In genomic region chr5:9066349-9066748, GRCh38 we compare ENCODE assay signal across 23 cellular contexts.
DNase-seq lines count a peak whose midpoint lies in the region; ATAC-seq, FAIRE-seq and TF ChIP-seq lines count a peak whose summit lies in the region.
"Had no signal": no experiment of that assay in that cellular context is flagged by ENCODE, and none has a peak within 500 bp of the region (broad histone marks: within the 10 kb centered on the region; RNA-seq: fewer than 3 reads in every experiment).

No MANE protein-coding gene starts in this region.

- H2BK5ac ChIP-seq in IMR-90 (ENCODE audit: low read depth, low read length, poor library complexity, severe bottlenecking) (no peak overlapping the region), mesenchymal stem cell (ENCODE audit: low read depth, low read length, poor library complexity, severe bottlenecking) (no peak overlapping the region)

- WGBS in IMR-90 (ENCODE audit: extremely low coverage in 2 of 2, insufficient read length in 1 of 2), 2 experiments, result 94% methylated on average over 7 of the region's 17 CpGs; no CpG with 5 or more reads in 1 of the 2 experiments
- 96% methylated on average over 13 of the region's 17 CpGs for WGBS in mesenchymal stem cell
- WGBS in heart left ventricle, 4 donors, result 86 to 92% (median 89%) methylated on average over 17 of the region's 17 CpGs
- WGBS in HepG2 (ENCODE audit: low lambda C conversion rate), result 33% methylated on average over 17 of the region's 17 CpGs

- H3K4me3 ChIP-seq in BLaER1, result no peak overlapping the region
- no peak overlapping the region for H3K4me3 ChIP-seq in IMR-90 (ENCODE audit: insufficient read depth, low read depth, low read length)
- H3K4me3 ChIP-seq in mesenchymal stem cell (ENCODE audit: insufficient read depth in 1 of 2, low read depth in 1 of 2, low read length in 2 of 2), result no peak overlapping the region
- H3K4me3 ChIP-seq in heart left ventricle, result no peak overlapping the region
- H3K4me3 ChIP-seq in HepG2 (replicated peaks in 1 of 3; ENCODE audit: insufficient read depth in 1 of 3, low read depth in 2 of 3, low read length in 3 of 3), result no peak overlapping the region
- H3K4me3 ChIP-seq: A549, GM12878 had no signal

- peak overlapping the region; percentile 30; the same call in 1 of the 2 replicates for H2BK20ac ChIP-seq in IMR-90 (ENCODE audit: low read depth, low read length)

- peaks cover 11% of the 10 kb centered on the region for H3K36me3 ChIP-seq in BLaER1
- H3K36me3 ChIP-seq in IMR-90 (ENCODE audit: control insufficient read depth, insufficient read depth, low read length), result peaks cover 16% of the 10 kb centered on the region
- H3K36me3 ChIP-seq in mesenchymal stem cell (ENCODE audit: control insufficient read depth in 1 of 2, insufficient read depth in 2 of 2, low read depth in 1 of 2, low read length in 2 of 2), result peaks cover 0 to 30% of the 10 kb centered on the region in 2 experiments
- H3K36me3 ChIP-seq in heart left ventricle, result peaks cover 0 to 40% (median 7%) of the 10 kb centered on the region in 9 donors
- no peaks in the 10 kb centered on the region for H3K36me3 ChIP-seq in HepG2 (replicated peaks in 1 of 2; ENCODE audit: control insufficient read depth in 1 of 2, insufficient read depth in 2 of 2, low read length in 2 of 2)

- H3K79me2 ChIP-seq in HepG2 (ENCODE audit: insufficient read depth, low read length), result no peaks in the 10 kb centered on the region

- no peak for TF ChIP-seq EP300 in HepG2 (IDR thresholded peaks at IDR 0.05; ENCODE audit: low read depth in 2 of 2, low read length in 2 of 2)
- TF ChIP-seq EP300 in HepG2 (CRISPR knock-in tag; IDR thresholded peaks at IDR 0.05; ENCODE audit: borderline replicate concordance), result no peak

- DNase-seq in IMR-90 (no peak), mesenchymal stem cell (no peak), heart left ventricle (no peak), HepG2 (ENCODE audit: low spot score) (no peak)
- DNase-seq: AML-193; C1 segment of cervical spinal cord; CD4-positive, alpha-beta memory T cell; CD4-positive, CD25-positive, alpha-beta regulatory T cell; CD8-positive, alpha-beta memory T cell; COR-L47; DMS 273 treated with DMSO at 0.1 percent for 48 hours; DMS153; DMS53; DMS79; DND-41; EL; GDM1 had no signal

- H4K91ac ChIP-seq in IMR-90 (ENCODE audit: insufficient read depth, low read depth, low read length), result no peak overlapping the region
- no peak overlapping the region for H4K91ac ChIP-seq in mesenchymal stem cell (ENCODE audit: low read length)

- no peak overlapping the region; the same call in 1 of the 2 replicates for H3K4ac ChIP-seq in IMR-90 (ENCODE audit: low read depth, low read length)
- H3K4ac ChIP-seq in mesenchymal stem cell (ENCODE audit: low read depth in 1 of 2, low read length in 2 of 2), result no peak overlapping the region

- H2BK120ac ChIP-seq in IMR-90 (ENCODE audit: low read depth, low read length) (peak overlapping the region; percentile 25; the same call in 1 of the 2 replicates), mesenchymal stem cell (ENCODE audit: low read depth, low read length) (no peak overlapping the region)

- no peak overlapping the region for H2AFZ ChIP-seq in IMR-90 (replicated peaks; ENCODE audit: low read length, poor library complexity)
- no peak overlapping the region for H2AFZ ChIP-seq in mesenchymal stem cell (ENCODE audit: low read depth, low read length)
- no peak overlapping the region for H2AFZ ChIP-seq in HepG2 (ENCODE audit: low read length)

- dilution Hi-C loops in IMR-90 (cut with HindIII; ENCODE audit: low sequenced_read_pairs, unreplicated experiment), result no loop called here

- peak overlapping the region; percentile 56 for H3K27ac ChIP-seq in BLaER1
- no peak overlapping the region for H3K27ac ChIP-seq in IMR-90 (ENCODE audit: insufficient read depth, low read length)
- no peak overlapping the region for H3K27ac ChIP-seq in mesenchymal stem cell (ENCODE audit: low read length, poor library complexity, severe bottlenecking)
- H3K27ac ChIP-seq in heart left ventricle, result no peak overlapping the region
- no peak overlapping the region for H3K27ac ChIP-seq in HepG2 (ENCODE audit: extremely low read length, insufficient read depth, low read length)
- H3K27ac ChIP-seq: 22Rv1, A549 had no signal

- H3K4me2 ChIP-seq in BLaER1 (peak overlapping the region; percentile 66), IMR-90 (ENCODE audit: low read depth, low read length) (no peak overlapping the region), mesenchymal stem cell (ENCODE audit: low read length, poor library complexity, severe bottlenecking) (no peak overlapping the region), HepG2 (ENCODE audit: low read depth, low read length) (no peak overlapping the region)
- H3K4me2 ChIP-seq: A549 had no signal

- H3K14ac ChIP-seq in IMR-90 (replicated peaks; ENCODE audit: low read depth, low read length) (no peak overlapping the region), mesenchymal stem cell (ENCODE audit: low read length in 2 of 2) (no peak overlapping the region)

- H3K9ac ChIP-seq in BLaER1 (no peak overlapping the region), IMR-90 (ENCODE audit: low read depth, low read length) (no peak overlapping the region), mesenchymal stem cell (ENCODE audit: low read length) (no peak overlapping the region), HepG2 (ENCODE audit: insufficient read depth, low read depth, low read length) (no peak overlapping the region)

- H3K4me1 ChIP-seq in BLaER1, result peaks cover 86% of the 10 kb centered on the region
- H3K4me1 ChIP-seq in IMR-90 (ENCODE audit: control insufficient read depth, insufficient read depth, low read length), result peaks cover 10% of the 10 kb centered on the region
- H3K4me1 ChIP-seq in mesenchymal stem cell (ENCODE audit: control insufficient read depth, insufficient read depth, low read depth, low read length), result peaks cover 9% of the 10 kb centered on the region
- H3K4me1 ChIP-seq in heart left ventricle, result peaks cover 0 to 5% (median 0%) of the 10 kb centered on the region in 12 donors
- no peaks in the 10 kb centered on the region for H3K4me1 ChIP-seq in HepG2 (ENCODE audit: insufficient read depth, low read length)
- H3K4me1 ChIP-seq: A549 had no signal

- peaks cover 46% of the 10 kb centered on the region for H3K9me3 ChIP-seq in BLaER1
- no peaks in the 10 kb centered on the region for H3K9me3 ChIP-seq in IMR-90 (ENCODE audit: control insufficient read depth, insufficient read depth, low read length)
- no peaks in the 10 kb centered on the region for H3K9me3 ChIP-seq in mesenchymal stem cell (ENCODE audit: control insufficient read depth, low read length)
- no peaks in the 10 kb centered on the region for H3K9me3 ChIP-seq in heart left ventricle
- peaks cover 91% of the 10 kb centered on the region for H3K9me3 ChIP-seq in HepG2 (ENCODE audit: low read length)
- H3K9me3 ChIP-seq: A549 had no signal

- H2AK5ac ChIP-seq in IMR-90 (ENCODE audit: low read depth, low read length) (no peak overlapping the region), mesenchymal stem cell (ENCODE audit: low read length, severe bottlenecking) (peak overlapping the region; percentile 16)

- peak overlapping the region in 1 of 2 experiments; percentile 31 for H2BK12ac ChIP-seq in mesenchymal stem cell (ENCODE audit: low read length in 2 of 2)

- in situ Hi-C loops in IMR-90 (cut with MboI; ENCODE audit: low sequenced_read_pairs), result loop anchor here (25.0 kb wide), 1 partner anchor 1179 kb away; no protein-coding TSS in a partner anchor
- in situ Hi-C loops in HepG2 (cut with HindIII; ENCODE audit: extremely low pct_ligation_motif_present, low pct_unique_long_range_greater_than_20kb), result no loop called here

- no peak overlapping the region for H2AK9ac ChIP-seq in IMR-90 (replicated peaks; ENCODE audit: low read depth, low read length, poor library complexity)

- no peaks in the 10 kb centered on the region for H4K20me1 ChIP-seq in BLaER1
- H4K20me1 ChIP-seq in IMR-90 (ENCODE audit: insufficient read depth, low read length), result no peaks in the 10 kb centered on the region
- H4K20me1 ChIP-seq in HepG2 (ENCODE audit: insufficient read depth, low read length), result no peaks in the 10 kb centered on the region

- TF ChIP-seq RAD21 in IMR-90 (IDR thresholded peaks at IDR 0.05; ENCODE audit: low read length), result no peak
- TF ChIP-seq RAD21 in HepG2 (CRISPR knock-in tag; IDR thresholded peaks at IDR 0.05), result no peak

- no peak overlapping the region for H3K23ac ChIP-seq in IMR-90 (ENCODE audit: low read depth, low read length)
- H3K23ac ChIP-seq in mesenchymal stem cell (ENCODE audit: low read length in 2 of 2), result no peak overlapping the region

- peaks cover 7% of the 10 kb centered on the region for H3K9me1 ChIP-seq in IMR-90 (ENCODE audit: insufficient read depth, low read length)

- H2BK15ac ChIP-seq in IMR-90 (ENCODE audit: low read depth, low read length) (no peak overlapping the region), mesenchymal stem cell (ENCODE audit: low read depth, poor library complexity, severe bottlenecking) (no peak overlapping the region)

- no peak overlapping the region for H4K5ac ChIP-seq in IMR-90 (ENCODE audit: low read depth, low read length)

- H4K8ac ChIP-seq in IMR-90 (ENCODE audit: low read depth in 2 of 2, low read length in 2 of 2) (no peak overlapping the region), mesenchymal stem cell (ENCODE audit: low read length) (no peak overlapping the region)

- H3K79me1 ChIP-seq in IMR-90 (ENCODE audit: low read depth in 1 of 2, low read length in 2 of 2) (peaks cover 5 to 10% of the 10 kb centered on the region in 2 experiments; a peak in 1 of 4 replicates), mesenchymal stem cell (replicated peaks; ENCODE audit: low read length, poor library complexity, severe bottlenecking) (peaks cover 2% of the 10 kb centered on the region)

- no peak for TF ChIP-seq POLR2A in IMR-90 (IDR thresholded peaks at IDR 0.05; ENCODE audit: low read depth, low read length)
- TF ChIP-seq POLR2A in heart left ventricle (IDR thresholded peaks at IDR 0.05), result no peak
- TF ChIP-seq POLR2A in HepG2 (IDR thresholded peaks at IDR 0.05; ENCODE audit: insufficient read depth in 1 of 2, low read depth in 2 of 2, low read length in 2 of 2), result no peak

- intact Hi-C loops in IMR-90 (cut with micrococcal nuclease), result loop anchor here (10.0 kb wide), 1 partner anchor 478 kb away; the partner anchor contains the start of gene SEMA5A
- intact Hi-C loops in heart left ventricle (cut with DNase I), result no loop called here
- intact Hi-C loops in HepG2 (cut with micrococcal nuclease; ENCODE audit: unreplicated experiment), result no loop called here

- H3K18ac ChIP-seq in IMR-90 (ENCODE audit: low read depth, low read length) (no peak overlapping the region; the same call in 1 of the 2 replicates), mesenchymal stem cell (ENCODE audit: low read depth in 1 of 2, low read length in 2 of 2) (no peak overlapping the region)

- no peak overlapping the region for H3K56ac ChIP-seq in IMR-90 (ENCODE audit: extremely low read depth, insufficient read depth, low read length)

- POLR2A ChIA-PET in IMR-90 (lab: Charles Lee; ENCODE audit: unreplicated experiment), result no interaction called here
- POLR2A ChIA-PET in HepG2 (lab: Yijun Ruan, JAX), result no interaction called here

- FAIRE-seq in HepG2 (lab: Jason Lieb, UNC), result no peak
- FAIRE-seq: A549, GM12878, GM12892, GM18507 had no signal

- ATAC-seq in IMR-90 (ENCODE audit: low read depth) (no peak), heart left ventricle (no peak), HepG2 (no peak)
- ATAC-seq: A549, GM12878 had no signal

- TF ChIP-seq CTCF in IMR-90 (conservative IDR thresholded peaks at IDR 0.05; ENCODE audit: low read depth, low read length) (no peak), heart left ventricle (IDR thresholded peaks at IDR 0.05) (no peak), HepG2 (CRISPR knock-in tag; IDR thresholded peaks at IDR 0.05) (no peak)

- CTCF ChIA-PET in IMR-90 (lab: Yijun Ruan, JAX) (no interaction called here), HepG2 (lab: Yijun Ruan, JAX; ENCODE audit: low intra/inter-chr PET ratio, low total read pairs) (no interaction called here)

- BruUV-seq in IMR-90 (replicated peaks; lab: Mats Ljungman, UMichigan) (no TSS peak), HepG2 (replicated peaks; lab: Mats Ljungman, UMichigan) (no TSS peak)

- H3K27me3 ChIP-seq in BLaER1 (no peaks in the 10 kb centered on the region), IMR-90 (ENCODE audit: control insufficient read depth, insufficient read depth, low read length) (no peaks in the 10 kb centered on the region), mesenchymal stem cell (ENCODE audit: control insufficient read depth in 1 of 2, insufficient read depth in 1 of 2, low read length in 2 of 2) (no peaks in the 10 kb centered on the region), heart left ventricle (no peaks in the 10 kb centered on the region), HepG2 (ENCODE audit: control insufficient read depth in 1 of 2, insufficient read depth in 2 of 2, low read length in 2 of 2) (no peaks in the 10 kb centered on the region)
